In the genomic region with DNA sequence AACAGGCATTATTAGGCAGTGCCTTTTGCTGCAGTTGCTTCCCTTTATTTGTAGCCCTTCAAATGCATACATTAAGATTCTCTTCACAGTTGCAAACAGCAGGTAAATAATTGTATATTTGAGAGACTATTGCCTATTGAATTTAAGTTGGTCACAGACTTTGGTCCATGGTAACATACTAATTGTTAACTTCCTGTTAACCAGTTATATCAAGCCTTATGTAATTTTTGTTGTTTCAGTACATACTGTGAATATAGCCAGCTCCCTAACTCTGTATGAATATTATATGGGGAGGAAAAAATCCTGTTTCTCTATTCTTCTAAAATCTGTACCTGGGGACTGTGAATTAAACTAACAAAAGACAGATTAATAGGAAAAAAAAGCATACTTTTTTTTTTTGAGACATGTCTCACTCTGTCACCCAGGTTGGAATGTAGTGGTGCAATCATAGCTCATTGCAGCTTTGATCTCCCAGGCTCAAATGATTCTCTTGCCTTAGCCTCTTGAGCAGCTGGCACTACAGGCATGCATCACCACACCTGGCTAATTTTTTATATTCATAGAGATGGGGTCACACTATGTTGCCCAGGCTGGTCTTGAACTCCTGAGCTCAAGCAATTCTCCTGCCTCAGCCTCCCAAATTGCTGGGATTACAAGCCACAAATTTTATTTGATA, we compare ENCODE assay signal across 33 cellular contexts. TPM values are rescaled to one million over a fixed set of nuclear protein-coding genes. Genes with fewer than 3 reads are reported as not detected.
"Had no signal": no experiment of that assay in that cellular context is flagged by ENCODE, and none has a peak within 500 bp of the region (broad histone marks: within the 10 kb centered on the region; RNA-seq: fewer than 3 reads in every experiment).

No MANE protein-coding gene starts in this region.

- H3K36me3 ChIP-seq: cardiac muscle cell, MG63, SJSA1 had no signal

- H3K4me2 ChIP-seq: KMS-11 had no signal

- H3K27me3 ChIP-seq: cardiac muscle cell, MG63, SJSA1 had no signal

- H3K4me3 ChIP-seq: cardiac muscle cell, MG63, SJSA1 had no signal

- H3K27me3 Mint-ChIP-seq: activated CD8-positive, alpha-beta memory T cell treated with anti-CD3 and anti-CD28 coated beads, Interleukin-2, amount 10 ng/mL, durations not matched to agents 7 days and 5 days; activated naive CD8-positive, alpha-beta T cell treated with anti-CD3 and anti-CD28 coated beads, Interleukin-2, amount 50 U/mL, for 24 hours; activated T-cell treated with anti-CD3 and anti-CD28 coated beads, Interleukin-2, amount 50 U/mL, for 24 hours; brain had no signal

- H3K4me1 Mint-ChIP-seq: activated CD8-positive, alpha-beta memory T cell treated with anti-CD3 and anti-CD28 coated beads, Interleukin-2, amount 10 ng/mL, durations not matched to agents 7 days and 5 days; activated naive CD8-positive, alpha-beta T cell treated with anti-CD3 and anti-CD28 coated beads, Interleukin-2, amount 50 U/mL, for 24 hours; WTC11 had no signal

- H3K27ac Mint-ChIP-seq: activated CD8-positive, alpha-beta memory T cell treated with anti-CD3 and anti-CD28 coated beads, Interleukin-2, amount 10 ng/mL, durations not matched to agents 7 days and 5 days; activated CD8-positive, alpha-beta T cell treated with anti-CD3 and anti-CD28 coated beads, Interleukin-2, amount 10 ng/mL, durations not matched to agents 7 days and 5 days; activated naive CD4-positive, alpha-beta T cell treated with anti-CD3 and anti-CD28 coated beads, Interleukin-2, amount 50 U/mL, for 72 hours; activated naive CD8-positive, alpha-beta T cell treated with anti-CD3 and anti-CD28 coated beads, Interleukin-2, amount 50 U/mL, for 24 hours; activated T-cell treated with anti-CD3 and anti-CD28 coated beads, Interleukin-2, amount 50 U/mL, for 24 hours; T-helper 1 cell treated with Interleukin-12 subunit alpha and Interleukin-12 subunit beta and Interleukin-4 antibody, amounts not matched to agents 30 μg/mL and 1 μg/mL, for 36 hours; WTC11 had no signal

- DNase-seq: activated CD4-positive, alpha-beta T cell treated with anti-CD3 and anti-CD28 coated beads for 48 hours; activated CD4-positive, alpha-beta T cell treated with anti-CD3 and anti-CD28 coated beads, Interleukin-2, amount 50 U/mL, for 4 hours; activated CD4-positive, CD25-positive, alpha-beta regulatory T cell treated with anti-CD3 and anti-CD28 coated beads, Interleukin-2, amount 50 U/mL, for 72 hours; activated CD8-positive, alpha-beta memory T cell treated with anti-CD3 and anti-CD28 coated beads, Interleukin-2, amount 10 ng/mL, durations not matched to agents 7 days and 5 days; activated CD8-positive, alpha-beta T cell treated with anti-CD3 and anti-CD28 coated beads, Interleukin-2, amount 10 ng/mL, durations not matched to agents 7 days and 5 days; activated effector memory CD4-positive, alpha-beta T cell treated with anti-CD3 and anti-CD28 coated beads, Interleukin-2, amount 50 U/mL, for 16 hours; activated naive CD4-positive, alpha-beta T cell treated with Interleukin-2 at 50 U/mL for 16 hours; activated naive CD8-positive, alpha-beta T cell treated with anti-CD3 and anti-CD28 coated beads, Interleukin-2, amount 50 U/mL, for 24 hours; activated T-cell treated with anti-CD3 and anti-CD28 coated beads, Interleukin-2, amount 50 U/mL, for 24 hours; amygdala; MG63; NCI-H1105; NCI-H1436; NCI-H1694 treated with DMSO at 0.1 percent for 48 hours; NCI-H2029 treated with DMSO at 0.1 percent for 48 hours; NCI-H345; NCI-H510A; NCI-H526 treated with DMSO at 0.1 percent for 48 hours; NCI-H82; OCI-M1; Right ventricle myocardium superior; RPMI8226; SW 1271 had no signal

- H3K27ac ChIP-seq: cardiac muscle cell, KMS-11, SJSA1 had no signal

- H3K9me3 Mint-ChIP-seq: activated naive CD4-positive, alpha-beta T cell treated with anti-CD3 and anti-CD28 coated beads, Interleukin-2, amount 50 U/mL, for 72 hours; activated naive CD8-positive, alpha-beta T cell treated with anti-CD3 and anti-CD28 coated beads, Interleukin-2, amount 50 U/mL, for 24 hours; activated T-cell treated with anti-CD3 and anti-CD28 coated beads, Interleukin-2, amount 50 U/mL, for 24 hours had no signal

- H3K4me1 ChIP-seq: SJSA1 had no signal

- FAIRE-seq: astrocyte had no signal

- H3K9ac ChIP-seq: KMS-11 had no signal

- H3K4me3 Mint-ChIP-seq: activated CD8-positive, alpha-beta memory T cell treated with anti-CD3 and anti-CD28 coated beads, Interleukin-2, amount 10 ng/mL, durations not matched to agents 7 days and 5 days; activated CD8-positive, alpha-beta T cell treated with anti-CD3 and anti-CD28 coated beads, Interleukin-2, amount 10 ng/mL, durations not matched to agents 7 days and 5 days; activated naive CD8-positive, alpha-beta T cell treated with anti-CD3 and anti-CD28 coated beads, Interleukin-2, amount 50 U/mL, for 24 hours; activated T-cell treated with anti-CD3 and anti-CD28 coated beads, Interleukin-2, amount 50 U/mL, for 24 hours; brain; T-helper 1 cell treated with Interleukin-12 subunit alpha and Interleukin-12 subunit beta and Interleukin-4 antibody, amounts not matched to agents 30 μg/mL and 1 μg/mL, for 36 hours; WTC11 had no signal

- H3K9me3 ChIP-seq: MG63 had no signal

- ATAC-seq: activated CD8-positive, alpha-beta memory T cell treated with anti-CD3 and anti-CD28 coated beads, Interleukin-2, amount 10 ng/mL, durations not matched to agents 7 days and 5 days; activated CD8-positive, alpha-beta T cell treated with anti-CD3 and anti-CD28 coated beads, Interleukin-2, amount 10 ng/mL, durations not matched to agents 7 days and 5 days; activated naive CD4-positive, alpha-beta T cell treated with anti-CD3 and anti-CD28 coated beads, Interleukin-2, amount 50 U/mL, for 72 hours; activated naive CD8-positive, alpha-beta T cell treated with anti-CD3 and anti-CD28 coated beads, Interleukin-2, amount 50 U/mL, for 24 hours; Panc1; SK-N-SH treated with all-trans-retinoic acid at 6 μM for 48 hours; WTC11 had no signal

RNA-seq across cellular contexts. Expression of a gene that starts 53.2 kb away (rescaled TPM):
- total RNA-seq: activated CD8-positive, alpha-beta memory T cell treated with anti-CD3 and anti-CD28 coated beads, Interleukin-2, amount 10 ng/mL, durations not matched to agents 7 days and 5 days; activated CD8-positive, alpha-beta T cell treated with anti-CD3 and anti-CD28 coated beads, Interleukin-2, amount 10 ng/mL, durations not matched to agents 7 days and 5 days; activated naive CD4-positive, alpha-beta T cell treated with anti-CD3 and anti-CD28 coated beads, Interleukin-2, amount 50 U/mL, for 72 hours; astrocyte; SJSA1; WTC11 had no signal
- polyA plus RNA-seq: cardiac muscle cell had no signal
